ENCODE assay signal across 11 cellular contexts in genomic region chr2:696463-696862, GRCh38. TPM values are rescaled to one million over a fixed set of nuclear protein-coding genes. Genes with fewer than 3 reads are reported as not detected.
DNase-seq lines count a peak whose midpoint lies in the region; ATAC-seq lines count a peak whose summit lies in the region.
"Had no signal": no experiment of that assay in that cellular context is flagged by ENCODE, and none has a peak within 500 bp of the region (broad histone marks: within the 10 kb centered on the region; RNA-seq: fewer than 3 reads in every experiment).

No MANE protein-coding gene starts in this region.

- CTCF ChIA-PET in naive thymus-derived CD4-positive, alpha-beta T cell (lab: Charles Lee): no interaction called here

- no peaks in the 10 kb centered on the region for H3K27me3 ChIP-seq in naive thymus-derived CD4-positive, alpha-beta T cell (ENCODE audit: control insufficient read depth in 2 of 2, insufficient read depth in 2 of 2, low read length in 2 of 2)

- H3K9me3 ChIP-seq in naive thymus-derived CD4-positive, alpha-beta T cell (ENCODE audit: control insufficient read depth in 2 of 3, low read length in 3 of 3): peaks cover 0 to 9% (median 0%) of the 10 kb centered on the region in 3 experiments

- intact Hi-C loops in naive thymus-derived CD4-positive, alpha-beta T cell (cut with micrococcal nuclease): no loop called here

- no peak overlapping the region for H3K4me3 Mint-ChIP-seq in naive thymus-derived CD4-positive, alpha-beta T cell

- peaks cover 0 to 13% (median 3%) of the 10 kb centered on the region in 11 donors for H3K9me3 Mint-ChIP-seq in naive thymus-derived CD4-positive, alpha-beta T cell

- no peak overlapping the region for H3K4me3 ChIP-seq in naive thymus-derived CD4-positive, alpha-beta T cell (ENCODE audit: low read length)

- H3K27ac ChIP-seq in naive thymus-derived CD4-positive, alpha-beta T cell (ENCODE audit: low read depth, low read length): no peak overlapping the region

- H3K36me3 Mint-ChIP-seq in naive thymus-derived CD4-positive, alpha-beta T cell: peaks cover 0 to 5% (median 0%) of the 10 kb centered on the region in 5 donors

- ATAC-seq in GM19023 (IDR thresholded peaks at IDR 0.05; ENCODE audit: unreplicated experiment) (peak; percentile 93), HG02588 (IDR thresholded peaks at IDR 0.05; ENCODE audit: unreplicated experiment) (peak; percentile 74), HG03457 (IDR thresholded peaks at IDR 0.05; ENCODE audit: unreplicated experiment) (peak; percentile 95)
- ATAC-seq in naive thymus-derived CD4-positive, alpha-beta T cell: peak; percentile 57

- no peaks in the 10 kb centered on the region for H3K36me3 ChIP-seq in naive thymus-derived CD4-positive, alpha-beta T cell (ENCODE audit: control insufficient read depth in 2 of 3, insufficient read depth in 3 of 3, low read length in 3 of 3)

- no peak for DNase-seq in naive thymus-derived CD4-positive, alpha-beta T cell
- DNase-seq in activated effector memory CD4-positive, alpha-beta T cell treated with Interleukin-2 at 50 U/mL for 16 hours: no peak
- no peak for DNase-seq in GOT3 (lab: John Stamatoyannopoulos, UW)
- DNase-seq in activated CD4-positive, alpha-beta T cell treated with anti-CD3 and anti-CD28 coated beads for 1 hour: no peak
- DNase-seq in superior temporal gyrus (ENCODE audit: extremely low spot score): no peak
- DNase-seq: DMS79 treated with DMSO at 0.1 percent for 48 hours, NCI-H2029, Right ventricle myocardium superior had no signal

- peaks cover 0 to 3% (median 0%) of the 10 kb centered on the region in 7 donors for H3K4me1 Mint-ChIP-seq in naive thymus-derived CD4-positive, alpha-beta T cell

- peaks cover 12 to 27% (median 24%) of the 10 kb centered on the region in 5 donors for H3K27me3 Mint-ChIP-seq in naive thymus-derived CD4-positive, alpha-beta T cell

- no peaks in the 10 kb centered on the region for H3K4me1 ChIP-seq in naive thymus-derived CD4-positive, alpha-beta T cell (ENCODE audit: control insufficient read depth in 2 of 2, insufficient read depth in 2 of 2, low read length in 2 of 2)

- POLR2A ChIA-PET in naive thymus-derived CD4-positive, alpha-beta T cell (lab: Charles Lee): no interaction called here

- no peak overlapping the region for H3K27ac Mint-ChIP-seq in naive thymus-derived CD4-positive, alpha-beta T cell

RNA-seq across cellular contexts. Expression of gene TMEM18, which starts 19.3 kb away (rescaled TPM):
- 10 to 100 TPM; 23.3 to 39.8 (median 33.2) TPM for total RNA-seq in naive thymus-derived CD4-positive, alpha-beta T cell
- 10 to 100 TPM; 24.1 to 28.0 TPM for polyA plus RNA-seq in naive thymus-derived CD4-positive, alpha-beta T cell
